ENCODE assay signal across 23 cellular contexts in the genomic region with DNA sequence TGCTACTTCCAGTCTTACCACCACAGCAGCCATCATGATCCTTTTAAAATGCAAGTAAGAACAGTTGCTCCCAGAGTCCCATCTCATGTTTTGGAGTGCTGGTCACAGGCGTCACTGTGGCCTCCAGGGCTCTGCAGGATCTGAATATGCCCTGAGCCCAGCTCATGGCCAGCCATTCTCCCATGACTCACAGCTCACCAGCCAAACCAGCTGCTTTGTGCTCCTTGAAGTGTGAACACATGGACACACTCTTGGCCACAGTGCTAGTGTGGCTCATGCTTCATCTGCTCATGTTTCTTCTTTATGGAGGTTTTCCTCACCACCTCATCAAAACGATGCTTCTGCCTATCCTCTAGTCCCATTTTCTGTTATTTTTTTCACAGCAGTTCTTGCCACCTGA.
"Had no signal": no experiment of that assay in that cellular context is flagged by ENCODE, and none has a peak within 500 bp of the region (broad histone marks: within the 10 kb centered on the region; RNA-seq: fewer than 3 reads in every experiment).

No MANE protein-coding gene starts in this region.

- ATAC-seq: left ventricle myocardium superior; naive thymus-derived CD8-positive, alpha-beta T cell; stimulated activated naive B cell treated with anti-CD40 and anti-IgM and Interleukin-4, amounts not matched to agents 10 μg/mL and 1 μg/mL and 100 μg/mL, for 72 hours had no signal

- DNase-seq: activated CD4-positive, alpha-beta T cell treated with anti-CD3 and anti-CD28 coated beads for 1 hour; activated CD8-positive, alpha-beta memory T cell treated with anti-CD3 and anti-CD28 coated beads for 24 hours; activated CD8-positive, alpha-beta memory T cell treated with anti-CD3 and anti-CD28 coated beads, Interleukin-2, amount 50 U/mL, for 48 hours; activated effector memory CD4-positive, alpha-beta T cell treated with anti-CD3 and anti-CD28 coated beads, Interleukin-2, amount 50 U/mL, for 16 hours; activated T-cell treated with anti-CD3 and anti-CD28 coated beads, Interleukin-2, amount 50 U/mL, for 48 hours; effector memory CD4-positive, alpha-beta T cell; esophagus squamous epithelium; foreskin fibroblast; hippocampal formation; islet precursor cell; left ventricle myocardium superior; naive thymus-derived CD8-positive, alpha-beta T cell; sigmoid colon; spleen; stimulated activated CD4-positive, alpha-beta T cell treated with anti-CD3 and anti-CD28 coated beads, Interleukin-4, amount 100 ng/mL, for 4 hours; stimulated activated naive B cell treated with anti-CD40 and anti-IgM and Interleukin-4, amounts not matched to agents 10 μg/mL and 1 μg/mL and 100 μg/mL, for 72 hours; upper lobe of left lung; WERI-Rb-1 had no signal

- H3K36me3 ChIP-seq: esophagus squamous epithelium, neutrophil, sigmoid colon, spleen, thoracic aorta, upper lobe of left lung, WERI-Rb-1 had no signal

- H3K4me3 ChIP-seq: esophagus squamous epithelium, sigmoid colon, spleen, thoracic aorta, upper lobe of left lung had no signal

- H3K9me3 ChIP-seq: esophagus squamous epithelium, neutrophil, sigmoid colon, thoracic aorta, upper lobe of left lung had no signal

- H3K27ac ChIP-seq: esophagus squamous epithelium, neutrophil, sigmoid colon, spleen, thoracic aorta, upper lobe of left lung, WERI-Rb-1 had no signal

- H3K27me3 ChIP-seq: esophagus squamous epithelium, neutrophil, sigmoid colon, upper lobe of left lung had no signal

- H3K27ac Mint-ChIP-seq: activated naive CD4-positive, alpha-beta T cell treated with anti-CD3 and anti-CD28 coated beads, Interleukin-2, amount 50 U/mL, for 24 hours; dendritic cell treated with granulocyte-macrophage colony-stimulating factor and Interleukin-4, amounts not matched to agents 40 ng/mL and 50 ng/mL, for 4 days; naive thymus-derived CD8-positive, alpha-beta T cell; stimulated activated naive B cell treated with anti-CD40 and anti-IgM and Interleukin-4, amounts not matched to agents 10 μg/mL and 1 μg/mL and 100 μg/mL, for 72 hours; T-helper 1 cell treated with Interleukin-12 subunit alpha and Interleukin-12 subunit beta and Interleukin-4 antibody, amounts not matched to agents 30 μg/mL and 1 μg/mL, for 36 hours had no signal

- H3K4me1 ChIP-seq: esophagus squamous epithelium, sigmoid colon, spleen, upper lobe of left lung had no signal

- H3K4me3 Mint-ChIP-seq: activated naive CD4-positive, alpha-beta T cell treated with anti-CD3 and anti-CD28 coated beads, Interleukin-2, amount 50 U/mL, for 24 hours; dendritic cell treated with granulocyte-macrophage colony-stimulating factor and Interleukin-4, amounts not matched to agents 40 ng/mL and 50 ng/mL, for 4 days; naive thymus-derived CD8-positive, alpha-beta T cell; stimulated activated naive B cell treated with anti-CD40 and anti-IgM and Interleukin-4, amounts not matched to agents 10 μg/mL and 1 μg/mL and 100 μg/mL, for 72 hours; T-helper 1 cell treated with Interleukin-12 subunit alpha and Interleukin-12 subunit beta and Interleukin-4 antibody, amounts not matched to agents 30 μg/mL and 1 μg/mL, for 36 hours had no signal

- H3K4me1 Mint-ChIP-seq: activated naive CD4-positive, alpha-beta T cell treated with anti-CD3 and anti-CD28 coated beads, Interleukin-2, amount 50 U/mL, for 24 hours; naive thymus-derived CD8-positive, alpha-beta T cell had no signal

- H3K36me3 Mint-ChIP-seq: activated naive CD4-positive, alpha-beta T cell treated with anti-CD3 and anti-CD28 coated beads, Interleukin-2, amount 50 U/mL, for 24 hours; naive thymus-derived CD8-positive, alpha-beta T cell; stimulated activated naive B cell treated with anti-CD40 and anti-IgM and Interleukin-4, amounts not matched to agents 10 μg/mL and 1 μg/mL and 100 μg/mL, for 72 hours had no signal

- H3K9me3 Mint-ChIP-seq: activated naive CD4-positive, alpha-beta T cell treated with anti-CD3 and anti-CD28 coated beads, Interleukin-2, amount 50 U/mL, for 24 hours; naive thymus-derived CD8-positive, alpha-beta T cell; T-helper 1 cell treated with Interleukin-12 subunit alpha and Interleukin-12 subunit beta and Interleukin-4 antibody, amounts not matched to agents 30 μg/mL and 1 μg/mL, for 36 hours had no signal

- H3K27me3 Mint-ChIP-seq: dendritic cell treated with granulocyte-macrophage colony-stimulating factor and Interleukin-4, amounts not matched to agents 40 ng/mL and 50 ng/mL, for 4 days had no signal
